ENCODE assay signal across 25 cellular contexts in the genomic region with DNA sequence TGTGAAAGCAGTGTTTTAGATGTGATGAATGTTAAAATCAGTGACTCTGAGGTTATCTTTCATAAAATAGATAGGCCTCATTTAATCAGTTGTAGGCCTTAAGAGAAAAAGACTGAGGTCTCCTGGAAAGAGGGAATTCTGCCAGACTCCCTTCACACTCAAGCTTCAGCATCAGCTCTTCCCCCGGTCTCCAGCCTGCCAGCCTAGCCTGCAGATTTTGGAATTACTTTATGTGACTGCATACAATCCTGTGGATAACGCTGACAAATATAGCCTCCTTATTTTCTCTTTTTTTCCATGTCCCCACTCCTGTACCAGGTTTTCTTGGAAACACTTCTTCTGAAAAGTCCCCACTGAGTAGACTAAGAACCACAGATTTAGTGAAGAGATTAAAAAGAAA.
"Had no signal": no experiment of that assay in that cellular context is flagged by ENCODE, and none has a peak within 500 bp of the region (broad histone marks: within the 10 kb centered on the region; RNA-seq: fewer than 3 reads in every experiment).

No MANE protein-coding gene starts in this region.

- H3K36me3 ChIP-seq: colonic mucosa, esophagus muscularis mucosa, esophagus squamous epithelium, gastrocnemius medialis, gastroesophageal sphincter, heart left ventricle, heart right ventricle had no signal

- H3K9me3 Mint-ChIP-seq: dendritic cell treated with granulocyte-macrophage colony-stimulating factor and Interleukin-4, amounts not matched to agents 40 ng/mL and 50 ng/mL, for 4 days; endodermal cell had no signal

- DNase-seq: colonic mucosa; cortex of kidney; dermis blood vessel endothelial cell; effector CD4-positive, alpha-beta T cell; effector CD8-positive, alpha-beta T cell; effector memory CD4-positive, alpha-beta T cell; effector memory CD8-positive, alpha-beta T cell; endodermal cell; erythroblast; esophagus squamous epithelium; foreskin fibroblast; foreskin keratinocyte; foreskin melanocyte; gastrocnemius medialis; glutamatergic neuron; head of caudate nucleus; heart left ventricle; heart right ventricle had no signal

- H2AFZ ChIP-seq: hepatocyte had no signal

- H3K4me3 Mint-ChIP-seq: dendritic cell treated with granulocyte-macrophage colony-stimulating factor and Interleukin-4, amounts not matched to agents 40 ng/mL and 50 ng/mL, for 4 days; effector memory CD8-positive, alpha-beta T cell; endodermal cell had no signal

- H3K27ac Mint-ChIP-seq: dendritic cell treated with granulocyte-macrophage colony-stimulating factor and Interleukin-4, amounts not matched to agents 40 ng/mL and 50 ng/mL, for 4 days; effector memory CD8-positive, alpha-beta T cell; endodermal cell had no signal

- H3K4me2 ChIP-seq: hepatocyte had no signal

- H3K27ac ChIP-seq: colonic mucosa, coronary artery, dorsolateral prefrontal cortex, epithelial cell of prostate, esophagus muscularis mucosa, esophagus squamous epithelium, foreskin keratinocyte, gastrocnemius medialis, gastroesophageal sphincter, heart left ventricle, heart right ventricle, hepatocyte had no signal

- H3K4me1 ChIP-seq: colonic mucosa, esophagus muscularis mucosa, esophagus squamous epithelium, gastrocnemius medialis, gastroesophageal sphincter, heart left ventricle, heart right ventricle had no signal

- H3K27me3 ChIP-seq: colonic mucosa, dorsolateral prefrontal cortex, esophagus muscularis mucosa, esophagus squamous epithelium, foreskin keratinocyte, gastrocnemius medialis, gastroesophageal sphincter, heart left ventricle, heart right ventricle, hepatocyte had no signal

- H3K4me3 ChIP-seq: colonic mucosa, coronary artery, dorsolateral prefrontal cortex, esophagus muscularis mucosa, esophagus squamous epithelium, gastrocnemius medialis, gastroesophageal sphincter, heart left ventricle, heart right ventricle, hepatocyte had no signal

- H3K27me3 Mint-ChIP-seq: dendritic cell treated with granulocyte-macrophage colony-stimulating factor and Interleukin-4, amounts not matched to agents 40 ng/mL and 50 ng/mL, for 4 days; effector memory CD8-positive, alpha-beta T cell had no signal

- H3K79me2 ChIP-seq: hepatocyte had no signal

- H3K9me3 ChIP-seq: colonic mucosa, esophagus muscularis mucosa, esophagus squamous epithelium, gastrocnemius medialis, gastroesophageal sphincter, heart left ventricle, heart right ventricle had no signal
